Comparison of ENCODE assay signal across 14 cellular contexts in genomic region chr16:82331974-82332750, GRCh38.
"Had no signal": no experiment of that assay in that cellular context is flagged by ENCODE, and none has a peak within 500 bp of the region (broad histone marks: within the 10 kb centered on the region; RNA-seq: fewer than 3 reads in every experiment).

No MANE protein-coding gene starts in this region.

- H3K4me3 ChIP-seq: ascending aorta, esophagus muscularis mucosa, upper lobe of left lung had no signal

- H3K36me3 ChIP-seq: ascending aorta, esophagus muscularis mucosa, upper lobe of left lung had no signal

- H3K9me3 ChIP-seq: ascending aorta, esophagus muscularis mucosa, upper lobe of left lung had no signal

- H3K27me3 ChIP-seq: ascending aorta, esophagus muscularis mucosa, upper lobe of left lung had no signal

- ATAC-seq: activated CD4-positive, alpha-beta T cell treated with anti-CD3 and anti-CD28 coated beads for 36 hours; activated naive CD8-positive, alpha-beta T cell treated with anti-CD3 and anti-CD28 coated beads, Interleukin-2, amount 50 U/mL, for 24 hours; left colon; stimulated activated naive CD8-positive, alpha-beta T cell treated with anti-CD3 and anti-CD28 coated beads, Interleukin-15, Interleukin-2, amounts not matched to agents 100 U/mL and 50 U/mL, for 24 hours had no signal

- H3K4me1 ChIP-seq: ascending aorta, esophagus muscularis mucosa had no signal

- DNase-seq: activated CD4-positive, alpha-beta memory T cell treated with anti-CD3 and anti-CD28 coated beads, Interleukin-2, amount 10 ng/mL, durations not matched to agents 7 days and 5 days; activated CD4-positive, alpha-beta T cell treated with anti-CD3 and anti-CD28 coated beads for 36 hours; activated CD8-positive, alpha-beta memory T cell treated with anti-CD3 and anti-CD28 coated beads, Interleukin-2, amount 50 U/mL, for 48 hours; activated naive CD8-positive, alpha-beta T cell treated with anti-CD3 and anti-CD28 coated beads, Interleukin-2, amount 50 U/mL, for 24 hours; glutamatergic neuron; left colon; nephron progenitor cell; stimulated activated CD4-positive, alpha-beta T cell treated with anti-CD3 and anti-CD28 coated beads, Interleukin-4, amount 100 ng/mL, for 1 hour; stimulated activated CD8-positive, alpha-beta memory T cell treated with anti-CD3 and anti-CD28 coated beads, Interleukin-4, amount 100 ng/mL, for 48 hours; stimulated activated naive CD8-positive, alpha-beta T cell treated with anti-CD3 and anti-CD28 coated beads, Interleukin-15, Interleukin-2, amounts not matched to agents 100 U/mL and 50 U/mL, for 24 hours; upper lobe of left lung had no signal

- H3K27ac ChIP-seq: ascending aorta, esophagus muscularis mucosa, upper lobe of left lung, VCaP had no signal
